In genomic region chr2:217563565-217563964, GRCh38 we compare ENCODE assay signal across 1 cellular context.
TF ChIP-seq lines count a peak whose summit lies in the region.

No MANE protein-coding gene starts in this region.

TF ChIP-seq in IMR-90, 13 proteins besides CTCF, POLR2A, EP300 and RAD21 (continued from another document):
- TF ChIP-seq, protein P1, sequence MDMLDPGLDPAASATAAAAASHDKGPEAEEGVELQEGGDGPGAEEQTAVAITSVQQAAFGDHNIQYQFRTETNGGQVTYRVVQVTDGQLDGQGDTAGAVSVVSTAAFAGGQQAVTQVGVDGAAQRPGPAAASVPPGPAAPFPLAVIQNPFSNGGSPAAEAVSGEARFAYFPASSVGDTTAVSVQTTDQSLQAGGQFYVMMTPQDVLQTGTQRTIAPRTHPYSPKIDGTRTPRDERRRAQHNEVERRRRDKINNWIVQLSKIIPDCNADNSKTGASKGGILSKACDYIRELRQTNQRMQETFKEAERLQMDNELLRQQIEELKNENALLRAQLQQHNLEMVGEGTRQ (IDR thresholded peaks at IDR 0.05; ENCODE audit: low read depth, low read length): no peak
- TF ChIP-seq RCOR1 (IDR thresholded peaks at IDR 0.05; ENCODE audit: insufficient replicate concordance, low read length): no peak
- no peak for TF ChIP-seq CHD1 (IDR thresholded peaks at IDR 0.05; ENCODE audit: low read depth, low read length)
- peak; percentile 58; the same call in 1 of the 2 replicates for TF ChIP-seq MAFK (IDR thresholded peaks at IDR 0.05; ENCODE audit: low read depth, low read length)
- TF ChIP-seq, protein P2, sequence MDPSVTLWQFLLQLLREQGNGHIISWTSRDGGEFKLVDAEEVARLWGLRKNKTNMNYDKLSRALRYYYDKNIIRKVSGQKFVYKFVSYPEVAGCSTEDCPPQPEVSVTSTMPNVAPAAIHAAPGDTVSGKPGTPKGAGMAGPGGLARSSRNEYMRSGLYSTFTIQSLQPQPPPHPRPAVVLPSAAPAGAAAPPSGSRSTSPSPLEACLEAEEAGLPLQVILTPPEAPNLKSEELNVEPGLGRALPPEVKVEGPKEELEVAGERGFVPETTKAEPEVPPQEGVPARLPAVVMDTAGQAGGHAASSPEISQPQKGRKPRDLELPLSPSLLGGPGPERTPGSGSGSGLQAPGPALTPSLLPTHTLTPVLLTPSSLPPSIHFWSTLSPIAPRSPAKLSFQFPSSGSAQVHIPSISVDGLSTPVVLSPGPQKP (IDR thresholded peaks at IDR 0.05; ENCODE audit: borderline replicate concordance, low read depth, low read length): no peak
